Comparison of ENCODE assay signal across 22 cellular contexts in the genomic region with DNA sequence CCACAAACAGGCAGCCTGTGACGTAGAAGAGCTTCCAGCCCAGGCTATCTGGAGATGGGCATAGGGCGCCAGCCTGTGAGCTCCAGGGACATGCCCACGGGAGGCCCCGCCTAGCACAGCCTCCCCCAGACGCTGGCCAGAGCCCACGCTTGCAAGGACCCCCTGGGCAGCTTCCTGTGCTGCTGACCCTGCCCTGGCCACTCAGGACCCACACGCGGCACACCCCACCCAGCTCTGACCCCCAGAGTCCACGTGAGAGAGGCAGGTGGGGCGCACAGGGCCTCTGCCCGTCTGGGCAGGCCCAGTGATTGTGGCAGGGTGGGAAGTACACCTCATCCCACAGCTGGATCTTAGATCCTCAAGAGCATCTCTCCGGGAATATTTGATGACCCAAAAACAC. TPM values are rescaled to one million over a fixed set of nuclear protein-coding genes. Genes with fewer than 3 reads are reported as not detected.
DNase-seq lines count a peak whose midpoint lies in the region; ATAC-seq and TF ChIP-seq lines count a peak whose summit lies in the region.
"Had no signal": no experiment of that assay in that cellular context is flagged by ENCODE, and none has a peak within 500 bp of the region (broad histone marks: within the 10 kb centered on the region; RNA-seq: fewer than 3 reads in every experiment).

No MANE protein-coding gene starts in this region.

- no peaks in the 10 kb centered on the region for H3K9me3 Mint-ChIP-seq in T-helper 2 cell treated with Interferon-gamma antibody and Interleukin-4, amounts not matched to agents 5 μg/mL and 100 μg/mL, for 36 hours
- H3K9me3 Mint-ChIP-seq in activated naive CD8-positive, alpha-beta T cell treated with anti-CD3 and anti-CD28 coated beads, Interleukin-2, amount 10 ng/mL, durations not matched to agents 7 days and 5 days: no peaks in the 10 kb centered on the region
- H3K9me3 Mint-ChIP-seq in nephron progenitor cell: peaks cover 10% of the 10 kb centered on the region

- POLR2A ChIA-PET in activated naive CD8-positive, alpha-beta T cell treated with anti-CD3 and anti-CD28 coated beads, Interleukin-2, amount 10 ng/mL, durations not matched to agents 7 days and 5 days (lab: Charles Lee): interaction anchor here (1.3 kb wide), 1 partner anchor 11 kb away, joined by 4 read pairs; no protein-coding TSS in a partner anchor

- in situ Hi-C loops in GM13976 (cut with MboI; ENCODE audit: low sequenced_read_pairs, unreplicated experiment): no loop called here

- no peak for DNase-seq in T-helper 2 cell treated with Interferon-gamma antibody and Interleukin-4, amounts not matched to agents 5 μg/mL and 100 μg/mL, for 36 hours (ENCODE audit: low spot score)
- no peak for DNase-seq in T-helper 2 cell
- DNase-seq in activated naive CD8-positive, alpha-beta T cell treated with anti-CD3 and anti-CD28 coated beads, Interleukin-2, amount 10 ng/mL, durations not matched to agents 7 days and 5 days: no peak
- no peak for DNase-seq in nephron progenitor cell
- DNase-seq in stimulated activated naive CD4-positive, alpha-beta T cell treated with Interleukin-2 at 50 U/mL for 16 hours (lab: John Stamatoyannopoulos, UW): no peak
- no peak for DNase-seq in GM13976 (ENCODE audit: low spot score)
- no peak for DNase-seq in NCI-H146 (lab: John Stamatoyannopoulos, UW)
- DNase-seq: activated naive CD4-positive, alpha-beta T cell; Calu3; EL; endodermal cell; kidney glomerular epithelial cell; mammary epithelial cell; NCI-H1105; NCI-H2107; NCI-H510A; NK-92 treated with Interleukin-12 subunit alpha and Interleukin-12 subunit beta, amount 100 ng/mL, for 24 hours; stimulated activated CD4-positive, alpha-beta T cell treated with anti-CD3 and anti-CD28 coated beads, Interleukin-1b, Interleukin-23, amount 100 ng/mL, for 48 hours; stimulated activated naive CD8-positive, alpha-beta T cell treated with anti-CD3 and anti-CD28 coated beads, Interleukin-15, Interleukin-2, amounts not matched to agents 100 U/mL and 50 U/mL, for 24 hours; T1000 had no signal

- ATAC-seq in GM18505 (IDR thresholded peaks at IDR 0.05; ENCODE audit: unreplicated experiment): no peak
- no peak for ATAC-seq in activated naive CD8-positive, alpha-beta T cell treated with anti-CD3 and anti-CD28 coated beads, Interleukin-2, amount 10 ng/mL, durations not matched to agents 7 days and 5 days (ENCODE audit: low read depth)
- ATAC-seq: Panc1; stimulated activated naive CD8-positive, alpha-beta T cell treated with anti-CD3 and anti-CD28 coated beads, Interleukin-15, Interleukin-2, amounts not matched to agents 100 U/mL and 50 U/mL, for 24 hours had no signal

- H3K27me3 Mint-ChIP-seq in T-helper 2 cell treated with Interferon-gamma antibody and Interleukin-4, amounts not matched to agents 5 μg/mL and 100 μg/mL, for 36 hours (ENCODE audit: low read depth): no peaks in the 10 kb centered on the region
- no peaks in the 10 kb centered on the region for H3K27me3 Mint-ChIP-seq in activated naive CD8-positive, alpha-beta T cell treated with anti-CD3 and anti-CD28 coated beads, Interleukin-2, amount 10 ng/mL, durations not matched to agents 7 days and 5 days
- H3K27me3 Mint-ChIP-seq in nephron progenitor cell (ENCODE audit: low read depth, poor library complexity): peaks cover 4% of the 10 kb centered on the region

- peak overlapping the region; percentile 41 for H3K27ac Mint-ChIP-seq in T-helper 2 cell treated with Interferon-gamma antibody and Interleukin-4, amounts not matched to agents 5 μg/mL and 100 μg/mL, for 36 hours
- H3K27ac Mint-ChIP-seq in activated naive CD8-positive, alpha-beta T cell treated with anti-CD3 and anti-CD28 coated beads, Interleukin-2, amount 10 ng/mL, durations not matched to agents 7 days and 5 days: no peak overlapping the region
- peak overlapping the region; percentile 78 for H3K27ac Mint-ChIP-seq in nephron progenitor cell
- H3K27ac Mint-ChIP-seq: endodermal cell had no signal

- peaks cover 14% of the 10 kb centered on the region for H3K4me1 Mint-ChIP-seq in T-helper 2 cell treated with Interferon-gamma antibody and Interleukin-4, amounts not matched to agents 5 μg/mL and 100 μg/mL, for 36 hours (ENCODE audit: low read depth)
- peaks cover 18% of the 10 kb centered on the region for H3K4me1 Mint-ChIP-seq in activated naive CD8-positive, alpha-beta T cell treated with anti-CD3 and anti-CD28 coated beads, Interleukin-2, amount 10 ng/mL, durations not matched to agents 7 days and 5 days
- H3K4me1 Mint-ChIP-seq in nephron progenitor cell: peaks cover 19% of the 10 kb centered on the region

- TF ChIP-seq CTCF in nephron progenitor cell (IDR thresholded peaks at IDR 0.05) (no peak), GM13976 (IDR thresholded peaks at IDR 0.05; ENCODE audit: borderline replicate concordance, control extremely low read depth, extremely low read depth, insufficient read depth, missing control alignments) (no peak)

- H3K4me3 Mint-ChIP-seq in T-helper 2 cell treated with Interferon-gamma antibody and Interleukin-4, amounts not matched to agents 5 μg/mL and 100 μg/mL, for 36 hours: peak overlapping the region; percentile 18
- H3K4me3 Mint-ChIP-seq in activated naive CD8-positive, alpha-beta T cell treated with anti-CD3 and anti-CD28 coated beads, Interleukin-2, amount 10 ng/mL, durations not matched to agents 7 days and 5 days: peak overlapping the region; percentile 44
- H3K4me3 Mint-ChIP-seq in nephron progenitor cell: no peak overlapping the region
- H3K4me3 Mint-ChIP-seq: endodermal cell had no signal

- H3K36me3 Mint-ChIP-seq in T-helper 2 cell treated with Interferon-gamma antibody and Interleukin-4, amounts not matched to agents 5 μg/mL and 100 μg/mL, for 36 hours (ENCODE audit: low read depth): peaks cover 24% of the 10 kb centered on the region
- H3K36me3 Mint-ChIP-seq in activated naive CD8-positive, alpha-beta T cell treated with anti-CD3 and anti-CD28 coated beads, Interleukin-2, amount 10 ng/mL, durations not matched to agents 7 days and 5 days: peaks cover 13% of the 10 kb centered on the region
- peaks cover 8% of the 10 kb centered on the region for H3K36me3 Mint-ChIP-seq in nephron progenitor cell (ENCODE audit: low read depth)

- peak; percentile 0 for TF ChIP-seq POLR2A in GM18505 (IDR thresholded peaks at IDR 0.05; ENCODE audit: borderline replicate concordance, extremely low read depth, insufficient read depth, insufficient read length)

RNA-seq across cellular contexts. Expression of a gene that starts 3.9 kb away (rescaled TPM):
- total RNA-seq in activated naive CD8-positive, alpha-beta T cell treated with anti-CD3 and anti-CD28 coated beads, Interleukin-2, amount 10 ng/mL, durations not matched to agents 7 days and 5 days: 100 to 1,000 TPM; 301 to 323 TPM

RNA-seq across cellular contexts. Expression of a gene that starts 11.9 kb away (rescaled TPM):
- total RNA-seq in activated naive CD8-positive, alpha-beta T cell treated with anti-CD3 and anti-CD28 coated beads, Interleukin-2, amount 10 ng/mL, durations not matched to agents 7 days and 5 days: 100 to 1,000 TPM; 106 to 121 TPM

RNA-seq across cellular contexts. Expression of a gene that starts 28.3 kb away (rescaled TPM):
- total RNA-seq in activated naive CD8-positive, alpha-beta T cell treated with anti-CD3 and anti-CD28 coated beads, Interleukin-2, amount 10 ng/mL, durations not matched to agents 7 days and 5 days: 10 to 100 TPM; 24.4 to 27.4 TPM

RNA-seq across cellular contexts. Expression of a gene that starts 28.5 kb away (rescaled TPM):
- 10 to 100 TPM; 84.1 to 84.8 TPM for total RNA-seq in activated naive CD8-positive, alpha-beta T cell treated with anti-CD3 and anti-CD28 coated beads, Interleukin-2, amount 10 ng/mL, durations not matched to agents 7 days and 5 days
